1 cellular context compared by ENCODE assay signal in genomic region chr12:69569236-69569635, GRCh38.
TF ChIP-seq lines count a peak whose summit lies in the region.

No MANE protein-coding gene starts in this region.

TF ChIP-seq in IMR-90, 13 proteins besides CTCF, POLR2A, EP300 and RAD21:
- TF ChIP-seq CEBPB (IDR thresholded peaks at IDR 0.05; ENCODE audit: low read depth, low read length), result peak; percentile 39; the same call in 1 of the 2 replicates
- TF ChIP-seq, protein P1, sequence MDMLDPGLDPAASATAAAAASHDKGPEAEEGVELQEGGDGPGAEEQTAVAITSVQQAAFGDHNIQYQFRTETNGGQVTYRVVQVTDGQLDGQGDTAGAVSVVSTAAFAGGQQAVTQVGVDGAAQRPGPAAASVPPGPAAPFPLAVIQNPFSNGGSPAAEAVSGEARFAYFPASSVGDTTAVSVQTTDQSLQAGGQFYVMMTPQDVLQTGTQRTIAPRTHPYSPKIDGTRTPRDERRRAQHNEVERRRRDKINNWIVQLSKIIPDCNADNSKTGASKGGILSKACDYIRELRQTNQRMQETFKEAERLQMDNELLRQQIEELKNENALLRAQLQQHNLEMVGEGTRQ (IDR thresholded peaks at IDR 0.05; ENCODE audit: low read depth, low read length), result no peak
